20 cellular contexts compared by ENCODE assay signal in the genomic region with DNA sequence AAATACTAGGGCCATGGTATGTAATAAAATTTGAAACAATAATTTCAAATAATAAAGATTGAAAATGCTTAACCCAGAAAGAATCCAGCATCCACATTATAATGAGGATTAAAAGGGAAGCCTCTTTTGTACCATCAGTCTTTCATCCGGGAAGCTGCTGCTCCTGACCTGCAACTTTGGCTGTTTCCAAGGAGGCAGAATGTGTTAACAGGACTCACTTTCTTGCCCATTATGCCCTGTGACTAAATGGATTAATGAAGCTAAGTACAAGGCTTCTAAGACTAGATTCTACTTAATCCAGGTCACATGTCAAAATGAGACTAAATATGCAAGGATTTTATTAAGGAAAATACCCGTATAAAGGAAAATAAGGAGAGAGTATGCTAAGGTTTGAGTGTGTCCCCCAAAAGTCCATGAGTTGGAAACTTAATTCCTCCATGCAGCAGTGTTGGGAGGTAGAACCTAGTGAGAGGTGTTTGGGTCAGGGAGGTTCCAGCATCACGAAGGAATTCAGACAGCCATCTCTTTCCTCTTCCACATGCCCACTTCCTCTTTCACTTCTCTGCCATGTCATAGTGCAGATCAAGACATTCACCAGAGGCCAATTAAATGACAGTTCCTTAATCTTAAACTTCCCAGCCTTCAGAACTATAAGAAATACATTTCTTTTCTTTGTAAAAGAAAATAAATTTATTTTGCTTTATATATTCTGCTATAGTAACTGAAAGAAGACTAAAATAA. TPM values are rescaled to one million over a fixed set of nuclear protein-coding genes. Genes with fewer than 3 reads are reported as not detected.
DNase-seq lines count a peak whose midpoint lies in the region; FAIRE-seq and TF ChIP-seq lines count a peak whose summit lies in the region.
"Had no signal": no experiment of that assay in that cellular context is flagged by ENCODE, and none has a peak within 500 bp of the region (broad histone marks: within the 10 kb centered on the region; RNA-seq: fewer than 3 reads in every experiment).

No MANE protein-coding gene starts in this region.

- H3K9me3 ChIP-seq in astrocyte (ENCODE audit: insufficient read depth, low read depth, low read length) (no peaks in the 10 kb centered on the region), ovary (no peaks in the 10 kb centered on the region), GM23248 (ENCODE audit: low read depth) (no peaks in the 10 kb centered on the region)
- H3K9me3 ChIP-seq: BE2C, psoas muscle had no signal

- TF ChIP-seq POLR2A in NB4 (IDR thresholded peaks at IDR 0.05; ENCODE audit: extremely low read depth, insufficient read length) = no peak
- no peak for TF ChIP-seq POLR2A in ovary (IDR thresholded peaks at IDR 0.05)

- H3K27ac ChIP-seq in astrocyte (ENCODE audit: low read depth, low read length) (no peak overlapping the region), ovary (no peak overlapping the region), GM23248 (no peak overlapping the region)
- H3K27ac ChIP-seq: brain microvascular endothelial cell, psoas muscle, RWPE1 had no signal

- no peak for TF ChIP-seq EP300 in ovary (IDR thresholded peaks at IDR 0.05)

- H2AFZ ChIP-seq in astrocyte (ENCODE audit: low read depth, low read length) (no peak overlapping the region), GM23248 (no peak overlapping the region)

- WGBS in ovary, 3 donors = 90 to 96% (median 95%) methylated on average over 3 of the region's 3 CpGs
- 87 to 93% methylated on average over 3 of the region's 3 CpGs for WGBS in GM23248 (ENCODE audit: low coverage in 1 of 2, low lambda C conversion rate in 2 of 2, missing lambda C conversion rate in 2 of 2), 2 experiments

- no peaks in the 10 kb centered on the region for H3K4me1 ChIP-seq in astrocyte (ENCODE audit: insufficient read depth, low read length)
- H3K4me1 ChIP-seq in ovary (ENCODE audit: insufficient read depth) = peaks cover 1% of the 10 kb centered on the region
- H3K4me1 ChIP-seq in GM23248 (ENCODE audit: insufficient read depth) = no peaks in the 10 kb centered on the region
- H3K4me1 ChIP-seq: BE2C, psoas muscle had no signal

- H3K9ac ChIP-seq in astrocyte (ENCODE audit: low read length) (no peak overlapping the region), GM23248 (no peak overlapping the region)

- H3K36me3 ChIP-seq in astrocyte (ENCODE audit: insufficient read depth, low read length) (no peaks in the 10 kb centered on the region), ovary (no peaks in the 10 kb centered on the region), GM23248 (ENCODE audit: low read depth) (no peaks in the 10 kb centered on the region)
- H3K36me3 ChIP-seq: BE2C, brain microvascular endothelial cell had no signal

- peak; percentile 17 for FAIRE-seq in astrocyte (lab: Jason Lieb, UNC)
- FAIRE-seq: GM19239 had no signal

- H3K4me2 ChIP-seq in astrocyte (ENCODE audit: low read length) (no peak overlapping the region), GM23248 (ENCODE audit: unreplicated experiment) (no peak overlapping the region)

- intact Hi-C loops in ovary (cut with DNase I) = loop anchor here in 1 of 4 donors (10.0 kb wide), 1 partner anchor 68 kb away; no protein-coding TSS in a partner anchor

- H3K36me3 Mint-ChIP-seq in astrocyte (ENCODE audit: low read depth, unreplicated experiment) (no peaks in the 10 kb centered on the region), nephron (ENCODE audit: low read depth) (no peaks in the 10 kb centered on the region)
- H3K36me3 Mint-ChIP-seq: IgD-negative memory B cell had no signal

- H3K4me3 Mint-ChIP-seq in astrocyte (ENCODE audit: unreplicated experiment) (no peak overlapping the region), nephron (no peak overlapping the region)
- H3K4me3 Mint-ChIP-seq: activated naive CD4-positive, alpha-beta T cell treated with anti-CD3 and anti-CD28 coated beads for 36 hours; HFFc6 had no signal

- no peaks in the 10 kb centered on the region for H3F3A ChIP-seq in GM23248 (ENCODE audit: insufficient read depth)

- H3K4me1 Mint-ChIP-seq in astrocyte (ENCODE audit: low read depth, unreplicated experiment) (peaks cover 4% of the 10 kb centered on the region), nephron (peaks cover 32% of the 10 kb centered on the region)

- no peaks in the 10 kb centered on the region for H3K9me2 ChIP-seq in GM23248 (ENCODE audit: insufficient read depth)

- peaks cover 3% of the 10 kb centered on the region for H3K27me3 ChIP-seq in astrocyte (ENCODE audit: insufficient read depth, low read length)
- H3K27me3 ChIP-seq in ovary = no peaks in the 10 kb centered on the region
- H3K27me3 ChIP-seq in GM23248 (replicated peaks; ENCODE audit: insufficient read depth) = 0 out of 2 replicates have a peak, but pooled peaks cover 11% of the 10 kb centered on the region
- H3K27me3 ChIP-seq: BE2C, brain microvascular endothelial cell had no signal

- no peak for TF ChIP-seq CTCF in NB4 (IDR thresholded peaks at IDR 0.05; ENCODE audit: low read depth, low read length)
- no peak for TF ChIP-seq CTCF in astrocyte (IDR thresholded peaks at IDR 0.05; ENCODE audit: insufficient read depth, low read depth, low read length)
- no peak for TF ChIP-seq CTCF in nephron (IDR thresholded peaks at IDR 0.05; ENCODE audit: unreplicated experiment in 3 of 3)
- TF ChIP-seq CTCF in ovary (IDR thresholded peaks at IDR 0.05) = no peak

- DNase-seq in GDM1 (lab: John Stamatoyannopoulos, UW) (peak; percentile 18), NB4 (ENCODE audit: low read depth) (peak; percentile 44), astrocyte (ENCODE audit: low read depth) (no peak), NCI-H748 treated with DMSO at 0.1 percent for 48 hours (lab: John Stamatoyannopoulos, UW) (no peak), ovary (no peak), GM23248 (no peak)
- no peak for DNase-seq in stimulated activated CD8-positive, alpha-beta memory T cell treated with anti-CD3 and anti-CD28 coated beads, Interleukin-4, amount 100 ng/mL, for 48 hours
- DNase-seq: activated naive CD4-positive, alpha-beta T cell treated with anti-CD3 and anti-CD28 coated beads for 36 hours; BE2C; brain microvascular endothelial cell; HFFc6; hypothalamus; NCI-H187; psoas muscle; T-helper 2 cell had no signal

- H4K20me1 ChIP-seq in astrocyte (ENCODE audit: insufficient read depth, low read length) = no peaks in the 10 kb centered on the region
- no peaks in the 10 kb centered on the region for H4K20me1 ChIP-seq in GM23248 (ENCODE audit: insufficient read depth)

- H3K27ac Mint-ChIP-seq in astrocyte (ENCODE audit: unreplicated experiment) = no peak overlapping the region
- H3K27ac Mint-ChIP-seq in nephron = peak overlapping the region in 2 of 3 experiments; percentile 55 to 72
- H3K27ac Mint-ChIP-seq: activated naive CD4-positive, alpha-beta T cell treated with anti-CD3 and anti-CD28 coated beads for 36 hours; HFFc6; IgD-negative memory B cell had no signal

- in situ Hi-C loops in GM23248 (cut with MboI) = no loop called here

- H3K4me3 ChIP-seq in NB4 (ENCODE audit: low read depth, low read length) (no peak overlapping the region), astrocyte (ENCODE audit: insufficient read depth, low read depth, low read length) (no peak overlapping the region), ovary (no peak overlapping the region), GM23248 (no peak overlapping the region)
- H3K4me3 ChIP-seq: psoas muscle had no signal

- H3K27me3 Mint-ChIP-seq in astrocyte (ENCODE audit: low read depth, unreplicated experiment) = no peaks in the 10 kb centered on the region
- H3K27me3 Mint-ChIP-seq in nephron (ENCODE audit: low read depth) = no peaks in the 10 kb centered on the region
- H3K27me3 Mint-ChIP-seq: IgD-negative memory B cell had no signal

- no peaks in the 10 kb centered on the region for H3K9me3 Mint-ChIP-seq in astrocyte (ENCODE audit: unreplicated experiment)
- H3K9me3 Mint-ChIP-seq in nephron = no peaks in the 10 kb centered on the region
- H3K9me3 Mint-ChIP-seq: activated naive CD4-positive, alpha-beta T cell treated with anti-CD3 and anti-CD28 coated beads for 36 hours; IgD-negative memory B cell had no signal

- H3K79me2 ChIP-seq in astrocyte (ENCODE audit: insufficient read depth, low read length) (no peaks in the 10 kb centered on the region), GM23248 (ENCODE audit: insufficient read depth) (no peaks in the 10 kb centered on the region)

RNA-seq across cellular contexts. Expression of a gene that starts 27.7 kb away (rescaled TPM):
- total RNA-seq in astrocyte (not detected in 2 replicates), ovary (10 to 100 TPM in 1 of 7 donors, 1 to 10 TPM in 6; 1.6 to 11.3 (median 5.5) TPM)
- polyA plus RNA-seq in ovary (10 to 100 TPM in 1 of 2 donors, 1 to 10 TPM in 1; 5.8 to 12.8 TPM), GM23248 (2016; fragmentation: Nextera tagmentation; extraction: Ambion mirVana) (not detected in 2 replicates)
- not detected in 2 replicates for total RNA-seq in GM23248 (2014; rRNA removed; shearing (Covaris generic))
- total RNA-seq: activated naive CD4-positive, alpha-beta T cell treated with anti-CD3 and anti-CD28 coated beads for 36 hours; dermis microvascular lymphatic vessel endothelial cell; HFFc6 had no signal
- polyA plus RNA-seq: IgD-negative memory B cell had no signal

RNA-seq across cellular contexts. Expression of a gene that starts 35.5 kb away (rescaled TPM):
- total RNA-seq in astrocyte (not detected in 2 replicates), ovary (10 to 100 TPM in 2 of 7 donors, 1 to 10 TPM in 4, not detected in 1; 4.1 to 15.0 (median 5.8) TPM)
- polyA plus RNA-seq in ovary (10 to 100 TPM in 1 of 2 donors, 1 to 10 TPM in 1; 3.8 to 32.2 TPM), GM23248 (2016; fragmentation: Nextera tagmentation; extraction: Ambion mirVana) (not detected in 2 replicates)
- total RNA-seq in GM23248 (2014; rRNA removed; shearing (Covaris generic)) = not detected in 2 replicates
- total RNA-seq: activated naive CD4-positive, alpha-beta T cell treated with anti-CD3 and anti-CD28 coated beads for 36 hours; dermis microvascular lymphatic vessel endothelial cell; HFFc6 had no signal
- polyA plus RNA-seq: IgD-negative memory B cell had no signal

Comparison
In these comparisons a context has a peak if more than half of its experiments do, and no peak if none do; other contexts are left out.
1. DNase-seq: peak in GDM1 (single experiment) and NB4 (single experiment); none in astrocyte (single experiment), NCI-H748 treated with DMSO at 0.1 percent for 48 hours (single experiment), ovary (0 of 5), stimulated activated CD8-positive, alpha-beta memory T cell treated with anti-CD3 and anti-CD28 coated beads, Interleukin-4, amount 100 ng/mL, for 48 hours (single experiment) and GM23248 (single experiment).